Comparison of ENCODE assay signal across 9 cellular contexts in genomic region chr12:108815875-108816594, GRCh38. TPM values are rescaled to one million over a fixed set of nuclear protein-coding genes. Genes with fewer than 3 reads are reported as not detected.
DNase-seq lines count a peak whose midpoint lies in the region; ATAC-seq and TF ChIP-seq lines count a peak whose summit lies in the region.
"Had no signal": no experiment of that assay in that cellular context is flagged by ENCODE, and none has a peak within 500 bp of the region (broad histone marks: within the 10 kb centered on the region; RNA-seq: fewer than 3 reads in every experiment).

No MANE protein-coding gene starts in this region.

- no peaks in the 10 kb centered on the region for H3K9me3 Mint-ChIP-seq in activated CD8-positive, alpha-beta T cell treated with anti-CD3 and anti-CD28 coated beads for 36 hours

- no peak overlapping the region for H3K9ac ChIP-seq in smooth muscle cell (ENCODE audit: low read depth)

- POLR2A ChIA-PET in activated CD8-positive, alpha-beta T cell treated with anti-CD3 and anti-CD28 coated beads for 36 hours (lab: Charles Lee), result interaction anchor here (1.0 to 1.1 kb wide), 2 partner anchors 9 to 12 kb away, joined by 3 read pairs; no protein-coding TSS in a partner anchor

- H3K4me1 Mint-ChIP-seq in activated CD8-positive, alpha-beta T cell treated with anti-CD3 and anti-CD28 coated beads for 36 hours (ENCODE audit: low read depth), result peaks cover 5% of the 10 kb centered on the region

- no peaks in the 10 kb centered on the region for H3K9me3 ChIP-seq in esophagus squamous epithelium
- no peaks in the 10 kb centered on the region for H3K9me3 ChIP-seq in smooth muscle cell (replicated peaks; ENCODE audit: low read depth)

- peaks cover 6% of the 10 kb centered on the region for H3F3A ChIP-seq in smooth muscle cell (ENCODE audit: low read depth)

- no peak overlapping the region for H3K4me2 ChIP-seq in smooth muscle cell

- H3K27me3 ChIP-seq in esophagus squamous epithelium, result no peaks in the 10 kb centered on the region
- no peaks in the 10 kb centered on the region for H3K27me3 ChIP-seq in smooth muscle cell (ENCODE audit: low read depth)

- H3K27me3 Mint-ChIP-seq in activated CD8-positive, alpha-beta T cell treated with anti-CD3 and anti-CD28 coated beads for 36 hours, result no peaks in the 10 kb centered on the region

- H4K20me1 ChIP-seq in smooth muscle cell (ENCODE audit: low read depth), result peaks cover 4% of the 10 kb centered on the region

- TF ChIP-seq POLR2A in esophagus squamous epithelium (IDR thresholded peaks at IDR 0.05), result no peak

- CTCF ChIA-PET in activated CD8-positive, alpha-beta T cell treated with anti-CD3 and anti-CD28 coated beads for 36 hours (lab: Charles Lee), result interaction anchor here (1.3 kb wide), 1 partner anchor 12 kb away, joined by 5 read pairs; no protein-coding TSS in a partner anchor

- H3K4me3 ChIP-seq in esophagus squamous epithelium (no peak overlapping the region), smooth muscle cell (no peak overlapping the region)

- WGBS in esophagus squamous epithelium, 2 donors, result 74 to 75% methylated on average over 10 of the region's 10 CpGs
- WGBS in smooth muscle cell (ENCODE audit: low lambda C conversion rate), result 95% methylated on average over 10 of the region's 10 CpGs

- peak; percentile 48 for DNase-seq in DMS79 (lab: John Stamatoyannopoulos, UW)
- DNase-seq in activated CD8-positive, alpha-beta T cell treated with anti-CD3 and anti-CD28 coated beads for 36 hours, result no peak
- DNase-seq in esophagus squamous epithelium (lab: John Stamatoyannopoulos, UW), result no peak
- peak; percentile 28 for DNase-seq in posterior vena cava (ENCODE audit: low spot score)
- DNase-seq in stimulated activated CD4-positive, alpha-beta T cell treated with anti-CD3 and anti-CD28 coated beads, Interleukin-12 subunit alpha, Interleukin-12 subunit beta, amount 100 ng/mL, for 4 hours, result no peak
- DNase-seq in activated CD4-positive, alpha-beta T cell treated with anti-CD3 and anti-CD28 coated beads for 1 hour, result no peak
- no peak for DNase-seq in smooth muscle cell (lab: John Stamatoyannopoulos, UW; ENCODE audit: unreplicated experiment)
- DNase-seq: stimulated activated CD4-positive, alpha-beta T cell treated with anti-CD3 and anti-CD28 coated beads, Interleukin-1b, Interleukin-23, amount 100 ng/mL, for 48 hours had no signal

- H3K4me1 ChIP-seq in esophagus squamous epithelium, result peaks cover 26 to 65% (median 27%) of the 10 kb centered on the region in 3 donors
- no peaks in the 10 kb centered on the region for H3K4me1 ChIP-seq in smooth muscle cell (ENCODE audit: low read depth)

- TF ChIP-seq CTCF in activated CD8-positive, alpha-beta T cell treated with anti-CD3 and anti-CD28 coated beads for 36 hours (IDR thresholded peaks at IDR 0.05), result no peak
- TF ChIP-seq CTCF in esophagus squamous epithelium (IDR thresholded peaks at IDR 0.05), result no peak
- TF ChIP-seq CTCF in smooth muscle cell (IDR thresholded peaks at IDR 0.05; ENCODE audit: borderline replicate concordance, insufficient read depth, poor library complexity, severe bottlenecking), result no peak

- peaks cover 0 to 94% (median 13%) of the 10 kb centered on the region in 3 donors for H3K36me3 ChIP-seq in esophagus squamous epithelium
- no peaks in the 10 kb centered on the region for H3K36me3 ChIP-seq in smooth muscle cell (ENCODE audit: low read depth)

- H3K27ac ChIP-seq in esophagus squamous epithelium (peak overlapping the region; percentile 68 to 88 (median 83)), smooth muscle cell (ENCODE audit: low read depth) (no peak overlapping the region)

- H3K36me3 Mint-ChIP-seq in activated CD8-positive, alpha-beta T cell treated with anti-CD3 and anti-CD28 coated beads for 36 hours (ENCODE audit: low read depth), result peaks cover 19% of the 10 kb centered on the region

- peaks cover 55% of the 10 kb centered on the region for H3K79me2 ChIP-seq in smooth muscle cell (ENCODE audit: low read depth)

- intact Hi-C loops in activated CD8-positive, alpha-beta T cell treated with anti-CD3 and anti-CD28 coated beads for 36 hours (cut with micrococcal nuclease), result no loop called here
- intact Hi-C loops in esophagus squamous epithelium (cut with DNase I), result no loop called here
- intact Hi-C loops in posterior vena cava (cut with DNase I), result no loop called here

- H3K4me3 Mint-ChIP-seq in activated CD8-positive, alpha-beta T cell treated with anti-CD3 and anti-CD28 coated beads for 36 hours, result no peak overlapping the region

- no peak overlapping the region for H2AFZ ChIP-seq in smooth muscle cell (ENCODE audit: low read depth)

- H3K27ac Mint-ChIP-seq in activated CD8-positive, alpha-beta T cell treated with anti-CD3 and anti-CD28 coated beads for 36 hours, result peak overlapping the region; percentile 3

- ATAC-seq in activated CD8-positive, alpha-beta T cell treated with anti-CD3 and anti-CD28 coated beads for 36 hours, result no peak
- ATAC-seq in HG03432 (IDR thresholded peaks at IDR 0.05; ENCODE audit: unreplicated experiment), result no peak

RNA-seq across cellular contexts. Expression of gene SSH1, which starts 41.3 kb away (rescaled TPM):
- total RNA-seq in activated CD8-positive, alpha-beta T cell treated with anti-CD3 and anti-CD28 coated beads for 36 hours, result 10 to 100 TPM; 33.0 to 34.5 TPM
- total RNA-seq in esophagus squamous epithelium (10 to 100 TPM; 10.1 to 25.5 (median 12.6) TPM), posterior vena cava (10 to 100 TPM; 34.7 to 43.9 TPM), smooth muscle cell (15.2 and 17.2 TPM in 2 replicates)
- polyA plus RNA-seq in smooth muscle cell, result 22.0 and 24.7 TPM in 2 replicates

Comparison
In these comparisons a context has a peak if more than half of its experiments do, and no peak if none do; other contexts are left out.
1. DNase-seq: peak in DMS79 (single experiment) and posterior vena cava (single experiment); none in activated CD8-positive, alpha-beta T cell treated with anti-CD3 and anti-CD28 coated beads for 36 hours (single experiment), esophagus squamous epithelium (single experiment), stimulated activated CD4-positive, alpha-beta T cell treated with anti-CD3 and anti-CD28 coated beads, Interleukin-12 subunit alpha, Interleukin-12 subunit beta, amount 100 ng/mL, for 4 hours (single experiment), activated CD4-positive, alpha-beta T cell treated with anti-CD3 and anti-CD28 coated beads for 1 hour (single experiment) and smooth muscle cell (single experiment).